Comparison of ENCODE assay signal across 24 cellular contexts in genomic region chr16:26204138-26204537, GRCh38.
DNase-seq lines count a peak whose midpoint lies in the region; ATAC-seq and TF ChIP-seq lines count a peak whose summit lies in the region.
"Had no signal": no experiment of that assay in that cellular context is flagged by ENCODE, and none has a peak within 500 bp of the region (broad histone marks: within the 10 kb centered on the region; RNA-seq: fewer than 3 reads in every experiment).

No MANE protein-coding gene starts in this region.

- ATAC-seq in activated naive CD4-positive, alpha-beta T cell treated with anti-CD3 and anti-CD28 coated beads, Interleukin-2, amount 50 U/mL, for 72 hours = peak; percentile 26 to 77
- ATAC-seq in stimulated activated effector memory CD8-positive, alpha-beta T cell treated with anti-CD3 and anti-CD28 coated beads, Interleukin-12 subunit alpha, Interleukin-12 subunit beta, amount 100 ng/mL, for 72 hours = peak; percentile 78
- ATAC-seq: Right ventricle myocardium inferior had no signal

- no peaks in the 10 kb centered on the region for H3K4me1 Mint-ChIP-seq in activated CD4-positive, alpha-beta memory T cell treated with anti-CD3 and anti-CD28 coated beads for 36 hours (ENCODE audit: low read depth)
- no peaks in the 10 kb centered on the region for H3K4me1 Mint-ChIP-seq in activated CD4-positive, alpha-beta memory T cell treated with anti-CD3 and anti-CD28 coated beads, Interleukin-2, amount 10 ng/mL, durations not matched to agents 7 days and 5 days
- H3K4me1 Mint-ChIP-seq in stimulated activated effector memory CD8-positive, alpha-beta T cell treated with anti-CD3 and anti-CD28 coated beads, Interleukin-12 subunit alpha, Interleukin-12 subunit beta, amount 100 ng/mL, for 72 hours = peaks cover 5% of the 10 kb centered on the region

- TF ChIP-seq EP300 in tibial nerve (IDR thresholded peaks at IDR 0.05) = no peak

- peaks cover 3% of the 10 kb centered on the region for H3K27me3 Mint-ChIP-seq in activated CD4-positive, alpha-beta memory T cell treated with anti-CD3 and anti-CD28 coated beads for 36 hours
- H3K27me3 Mint-ChIP-seq in activated CD4-positive, alpha-beta memory T cell treated with anti-CD3 and anti-CD28 coated beads, Interleukin-2, amount 10 ng/mL, durations not matched to agents 7 days and 5 days = no peaks in the 10 kb centered on the region

- WGBS in tibial nerve, 2 donors = 56 to 69% methylated on average over 7 of the region's 7 CpGs

- H3K4me3 ChIP-seq in tibial nerve = no peak overlapping the region
- H3K4me3 ChIP-seq: HAP-1, PC-9 had no signal

- POLR2A ChIA-PET in activated CD4-positive, alpha-beta memory T cell treated with anti-CD3 and anti-CD28 coated beads for 36 hours (lab: Charles Lee) = no interaction called here
- POLR2A ChIA-PET in activated CD4-positive, alpha-beta memory T cell treated with anti-CD3 and anti-CD28 coated beads, Interleukin-2, amount 10 ng/mL, durations not matched to agents 7 days and 5 days (lab: Charles Lee) = no interaction called here

- H3K27me3 ChIP-seq in tibial nerve = no peaks in the 10 kb centered on the region

- no peaks in the 10 kb centered on the region for H3K4me1 ChIP-seq in tibial nerve
- H3K4me1 ChIP-seq: HAP-1 had no signal

- intact Hi-C loops in activated CD4-positive, alpha-beta memory T cell treated with anti-CD3 and anti-CD28 coated beads for 36 hours (cut with micrococcal nuclease) = no loop called here

- H3K27ac Mint-ChIP-seq in activated CD4-positive, alpha-beta memory T cell treated with anti-CD3 and anti-CD28 coated beads for 36 hours = no peak overlapping the region
- no peak overlapping the region for H3K27ac Mint-ChIP-seq in activated CD4-positive, alpha-beta memory T cell treated with anti-CD3 and anti-CD28 coated beads, Interleukin-2, amount 10 ng/mL, durations not matched to agents 7 days and 5 days
- no peak overlapping the region for H3K27ac Mint-ChIP-seq in activated naive CD4-positive, alpha-beta T cell treated with anti-CD3 and anti-CD28 coated beads, Interleukin-2, amount 50 U/mL, for 72 hours
- no peak overlapping the region for H3K27ac Mint-ChIP-seq in stimulated activated effector memory CD8-positive, alpha-beta T cell treated with anti-CD3 and anti-CD28 coated beads, Interleukin-12 subunit alpha, Interleukin-12 subunit beta, amount 100 ng/mL, for 72 hours
- H3K27ac Mint-ChIP-seq: HFFc6 had no signal

- CTCF ChIA-PET in activated CD4-positive, alpha-beta memory T cell treated with anti-CD3 and anti-CD28 coated beads for 36 hours (lab: Charles Lee) = no interaction called here
- CTCF ChIA-PET in activated CD4-positive, alpha-beta memory T cell treated with anti-CD3 and anti-CD28 coated beads, Interleukin-2, amount 10 ng/mL, durations not matched to agents 7 days and 5 days (lab: Charles Lee) = no interaction called here

- H3K36me3 Mint-ChIP-seq in activated CD4-positive, alpha-beta memory T cell treated with anti-CD3 and anti-CD28 coated beads for 36 hours = no peaks in the 10 kb centered on the region
- H3K36me3 Mint-ChIP-seq in activated CD4-positive, alpha-beta memory T cell treated with anti-CD3 and anti-CD28 coated beads, Interleukin-2, amount 10 ng/mL, durations not matched to agents 7 days and 5 days (ENCODE audit: low read depth) = no peaks in the 10 kb centered on the region
- no peaks in the 10 kb centered on the region for H3K36me3 Mint-ChIP-seq in activated naive CD4-positive, alpha-beta T cell treated with anti-CD3 and anti-CD28 coated beads, Interleukin-2, amount 50 U/mL, for 72 hours
- no peaks in the 10 kb centered on the region for H3K36me3 Mint-ChIP-seq in stimulated activated effector memory CD8-positive, alpha-beta T cell treated with anti-CD3 and anti-CD28 coated beads, Interleukin-12 subunit alpha, Interleukin-12 subunit beta, amount 100 ng/mL, for 72 hours

- no peak for TF ChIP-seq CTCF in tibial nerve (IDR thresholded peaks at IDR 0.05)

- TF ChIP-seq POLR2A in tibial nerve (IDR thresholded peaks at IDR 0.05) = no peak

- peaks cover 0 to 8% (median 0%) of the 10 kb centered on the region in 4 donors for H3K9me3 ChIP-seq in tibial nerve
- H3K9me3 ChIP-seq: HAP-1 had no signal

- DNase-seq in activated CD4-positive, alpha-beta memory T cell treated with anti-CD3 and anti-CD28 coated beads for 36 hours = peak; percentile 15
- DNase-seq in activated CD4-positive, alpha-beta memory T cell treated with anti-CD3 and anti-CD28 coated beads, Interleukin-2, amount 10 ng/mL, durations not matched to agents 7 days and 5 days = no peak
- no peak for DNase-seq in activated naive CD4-positive, alpha-beta T cell treated with anti-CD3 and anti-CD28 coated beads, Interleukin-2, amount 50 U/mL, for 72 hours (ENCODE audit: low spot score in 2 of 2)
- DNase-seq in activated naive CD4-positive, alpha-beta T cell (lab: John Stamatoyannopoulos, UW) = no peak
- DNase-seq in kidney tubule cell (ENCODE audit: low spot score) = peak; percentile 12
- DNase-seq in stimulated activated effector memory CD8-positive, alpha-beta T cell treated with anti-CD3 and anti-CD28 coated beads, Interleukin-12 subunit alpha, Interleukin-12 subunit beta, amount 100 ng/mL, for 72 hours (ENCODE audit: low spot score in 2 of 2) = no peak
- DNase-seq in tibial nerve (ENCODE audit: low spot score in 2 of 2) = no peak
- DNase-seq: DMS153; DND-41; GOT3; HFFc6; KBM-7; MV-4-11; NCI-H1105; NCI-H1436 treated with DMSO at 0.1 percent for 48 hours; NCI-H187 treated with DMSO at 0.1 percent for 48 hours; NCI-H2171 treated with DMSO at 0.1 percent for 48 hours; NCI-H345; NCI-H524 treated with DMSO at 0.1 percent for 48 hours; NCI-H774; NK-92 treated with Interleukin-12 subunit alpha and Interleukin-12 subunit beta, amount 100 ng/mL, for 24 hours; PC-9 had no signal

- H3K27ac ChIP-seq in tibial nerve = no peak overlapping the region
- H3K27ac ChIP-seq: PC-9 had no signal

- H3K9me3 Mint-ChIP-seq in activated CD4-positive, alpha-beta memory T cell treated with anti-CD3 and anti-CD28 coated beads for 36 hours = no peaks in the 10 kb centered on the region
- H3K9me3 Mint-ChIP-seq in activated CD4-positive, alpha-beta memory T cell treated with anti-CD3 and anti-CD28 coated beads, Interleukin-2, amount 10 ng/mL, durations not matched to agents 7 days and 5 days = no peaks in the 10 kb centered on the region
- H3K9me3 Mint-ChIP-seq in activated naive CD4-positive, alpha-beta T cell treated with anti-CD3 and anti-CD28 coated beads, Interleukin-2, amount 50 U/mL, for 72 hours = peaks cover 3 to 17% of the 10 kb centered on the region in 2 donors
- H3K9me3 Mint-ChIP-seq in stimulated activated effector memory CD8-positive, alpha-beta T cell treated with anti-CD3 and anti-CD28 coated beads, Interleukin-12 subunit alpha, Interleukin-12 subunit beta, amount 100 ng/mL, for 72 hours = peaks cover 3% of the 10 kb centered on the region

- H3K36me3 ChIP-seq in tibial nerve = no peaks in the 10 kb centered on the region
- H3K36me3 ChIP-seq: HAP-1 had no signal

- H3K4me3 Mint-ChIP-seq in activated CD4-positive, alpha-beta memory T cell treated with anti-CD3 and anti-CD28 coated beads for 36 hours = no peak overlapping the region
- H3K4me3 Mint-ChIP-seq in activated CD4-positive, alpha-beta memory T cell treated with anti-CD3 and anti-CD28 coated beads, Interleukin-2, amount 10 ng/mL, durations not matched to agents 7 days and 5 days = no peak overlapping the region
- H3K4me3 Mint-ChIP-seq in stimulated activated effector memory CD8-positive, alpha-beta T cell treated with anti-CD3 and anti-CD28 coated beads, Interleukin-12 subunit alpha, Interleukin-12 subunit beta, amount 100 ng/mL, for 72 hours = no peak overlapping the region
- H3K4me3 Mint-ChIP-seq: HFFc6 had no signal

Comparison
In these comparisons a context has a peak if more than half of its experiments do, and no peak if none do; other contexts are left out.
1. DNase-seq: peak in activated CD4-positive, alpha-beta memory T cell treated with anti-CD3 and anti-CD28 coated beads for 36 hours (single experiment) and kidney tubule cell (single experiment); none in activated CD4-positive, alpha-beta memory T cell treated with anti-CD3 and anti-CD28 coated beads, Interleukin-2, amount 10 ng/mL, durations not matched to agents 7 days and 5 days (single experiment), activated naive CD4-positive, alpha-beta T cell treated with anti-CD3 and anti-CD28 coated beads, Interleukin-2, amount 50 U/mL, for 72 hours (0 of 2), activated naive CD4-positive, alpha-beta T cell (0 of 4), stimulated activated effector memory CD8-positive, alpha-beta T cell treated with anti-CD3 and anti-CD28 coated beads, Interleukin-12 subunit alpha, Interleukin-12 subunit beta, amount 100 ng/mL, for 72 hours (0 of 2) and tibial nerve (0 of 2).